Comparison of ENCODE assay signal across 20 cellular contexts in genomic region chr4:8747467-8747841, GRCh38.
DNase-seq lines count a peak whose midpoint lies in the region; ATAC-seq and TF ChIP-seq lines count a peak whose summit lies in the region.
"Had no signal": no experiment of that assay in that cellular context is flagged by ENCODE, and none has a peak within 500 bp of the region (broad histone marks: within the 10 kb centered on the region; RNA-seq: fewer than 3 reads in every experiment).

No MANE protein-coding gene starts in this region.

- H3K27me3 ChIP-seq in left ventricle myocardium inferior (ENCODE audit: low read depth) (peaks cover 69% of the 10 kb centered on the region), suprapubic skin (peaks cover 31% of the 10 kb centered on the region)
- H3K27me3 ChIP-seq: BE2C had no signal

- WGBS in suprapubic skin = 62% methylated on average over 10 of the region's 25 CpGs

- no peaks in the 10 kb centered on the region for H3K36me3 Mint-ChIP-seq in activated CD8-positive, alpha-beta memory T cell treated with anti-CD3 and anti-CD28 coated beads, Interleukin-2, amount 10 ng/mL, durations not matched to agents 7 days and 5 days

- H3K9me3 ChIP-seq in left ventricle myocardium inferior (replicated peaks) = no peaks in the 10 kb centered on the region
- H3K9me3 ChIP-seq in suprapubic skin = no peaks in the 10 kb centered on the region
- H3K9me3 ChIP-seq: BE2C had no signal

- H3K27ac ChIP-seq in left ventricle myocardium inferior (replicated peaks) = no peak overlapping the region
- no peak overlapping the region for H3K27ac ChIP-seq in coronary artery
- no peak overlapping the region for H3K27ac ChIP-seq in suprapubic skin

- CTCF ChIA-PET in activated CD8-positive, alpha-beta memory T cell treated with anti-CD3 and anti-CD28 coated beads, Interleukin-2, amount 10 ng/mL, durations not matched to agents 7 days and 5 days (lab: Charles Lee) = no interaction called here

- ATAC-seq in Right ventricle myocardium inferior = no peak
- ATAC-seq in activated CD8-positive, alpha-beta memory T cell treated with anti-CD3 and anti-CD28 coated beads, Interleukin-2, amount 10 ng/mL, durations not matched to agents 7 days and 5 days = no peak
- ATAC-seq in HG03469 (IDR thresholded peaks at IDR 0.05; ENCODE audit: unreplicated experiment) = no peak
- ATAC-seq: GM12878, K562, Panc1 had no signal

- H3K36me3 ChIP-seq in left ventricle myocardium inferior = no peaks in the 10 kb centered on the region
- no peaks in the 10 kb centered on the region for H3K36me3 ChIP-seq in suprapubic skin
- H3K36me3 ChIP-seq: BE2C had no signal

- H3K27ac Mint-ChIP-seq in activated CD8-positive, alpha-beta memory T cell treated with anti-CD3 and anti-CD28 coated beads, Interleukin-2, amount 10 ng/mL, durations not matched to agents 7 days and 5 days = no peak overlapping the region
- H3K27ac Mint-ChIP-seq: CD4-positive, alpha-beta T cell had no signal

- H3K9me3 Mint-ChIP-seq in activated CD8-positive, alpha-beta memory T cell treated with anti-CD3 and anti-CD28 coated beads, Interleukin-2, amount 10 ng/mL, durations not matched to agents 7 days and 5 days (ENCODE audit: low read depth) = peaks cover 10% of the 10 kb centered on the region
- H3K9me3 Mint-ChIP-seq: CD4-positive, alpha-beta T cell had no signal

- intact Hi-C loops in Right ventricle myocardium inferior (cut with DNase I) (no loop called here), left ventricle myocardium inferior (cut with micrococcal nuclease) (no loop called here)

- H3K4me1 Mint-ChIP-seq in activated CD8-positive, alpha-beta memory T cell treated with anti-CD3 and anti-CD28 coated beads, Interleukin-2, amount 10 ng/mL, durations not matched to agents 7 days and 5 days = no peaks in the 10 kb centered on the region

- H3K4me3 Mint-ChIP-seq in activated CD8-positive, alpha-beta memory T cell treated with anti-CD3 and anti-CD28 coated beads, Interleukin-2, amount 10 ng/mL, durations not matched to agents 7 days and 5 days = no peak overlapping the region
- H3K4me3 Mint-ChIP-seq: CD4-positive, alpha-beta T cell had no signal

- no peak for TF ChIP-seq POLR2A in suprapubic skin (IDR thresholded peaks at IDR 0.05)

- TF ChIP-seq CTCF in left ventricle myocardium inferior (IDR thresholded peaks at IDR 0.05; ENCODE audit: borderline replicate concordance) (no peak), coronary artery (IDR thresholded peaks at IDR 0.05) (no peak), suprapubic skin (IDR thresholded peaks at IDR 0.05) (no peak)

- DNase-seq in Right ventricle myocardium inferior (ENCODE audit: missing footprints) (peak; percentile 47), left ventricle myocardium inferior (no peak), coronary artery (ENCODE audit: low spot score) (peak; percentile 41), mesenteric fat pad (ENCODE audit: low spot score) (peak; percentile 73), suprapubic skin (ENCODE audit: low spot score in 2 of 2) (peak; percentile 50 to 51)
- DNase-seq in activated CD8-positive, alpha-beta memory T cell treated with anti-CD3 and anti-CD28 coated beads, Interleukin-2, amount 10 ng/mL, durations not matched to agents 7 days and 5 days = no peak
- DNase-seq in activated effector memory CD4-positive, alpha-beta T cell treated with Interleukin-2 at 50 U/mL for 16 hours = no peak
- DNase-seq: BE2C, DMS153, HCEC 1CT, NCI-H1105, NCI-H2081, NCI-H2171 treated with DMSO at 0.1 percent for 48 hours, NCI-H446, NCI-H69 had no signal

- no peaks in the 10 kb centered on the region for H3K4me1 ChIP-seq in left ventricle myocardium inferior
- H3K4me1 ChIP-seq in suprapubic skin = no peaks in the 10 kb centered on the region
- H3K4me1 ChIP-seq: BE2C had no signal

- H3K4me3 ChIP-seq in left ventricle myocardium inferior = no peak overlapping the region
- no peak overlapping the region for H3K4me3 ChIP-seq in coronary artery
- no peak overlapping the region for H3K4me3 ChIP-seq in suprapubic skin
- H3K4me3 ChIP-seq: GM12878, K562 had no signal

- no peak for TF ChIP-seq EP300 in suprapubic skin (IDR thresholded peaks at IDR 0.05)

- no peaks in the 10 kb centered on the region for H3K27me3 Mint-ChIP-seq in activated CD8-positive, alpha-beta memory T cell treated with anti-CD3 and anti-CD28 coated beads, Interleukin-2, amount 10 ng/mL, durations not matched to agents 7 days and 5 days

Comparison
In these comparisons a context has a peak if more than half of its experiments do, and no peak if none do; other contexts are left out.
1. DNase-seq: peak in Right ventricle myocardium inferior (single experiment), coronary artery (single experiment), mesenteric fat pad (single experiment) and suprapubic skin (2 of 2); none in left ventricle myocardium inferior (single experiment), activated CD8-positive, alpha-beta memory T cell treated with anti-CD3 and anti-CD28 coated beads, Interleukin-2, amount 10 ng/mL, durations not matched to agents 7 days and 5 days (single experiment) and activated effector memory CD4-positive, alpha-beta T cell treated with Interleukin-2 at 50 U/mL for 16 hours (single experiment).